Comparison of ENCODE assay signal across 27 cellular contexts in the genomic region with DNA sequence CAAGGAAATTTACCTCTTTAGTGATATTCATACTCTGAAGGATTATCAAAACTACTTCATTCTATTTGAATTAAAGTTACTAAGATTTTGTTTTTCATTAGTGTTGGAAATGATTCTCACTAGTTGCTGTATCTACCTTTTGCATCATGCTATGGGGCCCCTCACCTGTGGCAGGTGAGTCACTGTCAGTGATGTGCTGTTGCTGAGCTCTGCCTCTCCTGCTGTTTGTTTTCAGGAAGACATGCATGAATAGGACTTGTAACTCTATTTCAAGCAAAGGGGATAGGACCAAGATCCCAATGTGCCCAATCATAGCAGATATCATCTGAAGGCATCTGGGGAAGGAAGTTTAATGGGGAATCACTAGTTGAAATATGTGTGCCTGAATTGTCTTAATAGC. TPM values are rescaled to one million over a fixed set of nuclear protein-coding genes. Genes with fewer than 3 reads are reported as not detected.
DNase-seq lines count a peak whose midpoint lies in the region; ATAC-seq, FAIRE-seq and TF ChIP-seq lines count a peak whose summit lies in the region.
"Had no signal": no experiment of that assay in that cellular context is flagged by ENCODE, and none has a peak within 500 bp of the region (broad histone marks: within the 10 kb centered on the region; RNA-seq: fewer than 3 reads in every experiment).

No MANE protein-coding gene starts in this region.

- no peak overlapping the region for H3K27ac Mint-ChIP-seq in activated CD4-positive, alpha-beta T cell treated with anti-CD3 and anti-CD28 coated beads for 36 hours
- H3K27ac Mint-ChIP-seq in activated CD4-positive, alpha-beta T cell treated with anti-CD3 and anti-CD28 coated beads, Interleukin-2, amount 10 ng/mL, durations not matched to agents 24 days and 14 days, result no peak overlapping the region
- H3K27ac Mint-ChIP-seq: CD4-positive, alpha-beta T cell; H9 had no signal

- DNase-seq in activated CD4-positive, alpha-beta T cell treated with anti-CD3 and anti-CD28 coated beads for 36 hours, result peak; percentile 25
- DNase-seq in activated CD4-positive, alpha-beta T cell treated with anti-CD3 and anti-CD28 coated beads, Interleukin-2, amount 10 ng/mL, durations not matched to agents 24 days and 14 days, result no peak
- DNase-seq in HCT116 (ENCODE audit: low read depth, low spot score) (no peak), bronchial epithelial cell (ENCODE audit: low read depth) (peak; percentile 65), keratinocyte (ENCODE audit: low read depth, low spot score) (no peak), epidermal melanocyte (ENCODE audit: insufficient read length, low spot score) (no peak), NCI-H2171 (lab: John Stamatoyannopoulos, UW) (no peak)
- DNase-seq: ACHN; CD4-positive, alpha-beta T cell; COR-L47; DMS 273 treated with DMSO at 0.1 percent for 48 hours; H9; Karpas-422; MG63; NCI-H1417; NCI-H1694 treated with DMSO at 0.1 percent for 48 hours; NCI-H2081 treated with DMSO at 0.1 percent for 48 hours; NCI-H446; NCI-H526; Right ventricle myocardium superior had no signal

- H3K9me2 ChIP-seq in HCT116 (ENCODE audit: insufficient read depth), result no peaks in the 10 kb centered on the region

- H3K27me3 Mint-ChIP-seq in activated CD4-positive, alpha-beta T cell treated with anti-CD3 and anti-CD28 coated beads for 36 hours, result no peaks in the 10 kb centered on the region
- H3K27me3 Mint-ChIP-seq in activated CD4-positive, alpha-beta T cell treated with anti-CD3 and anti-CD28 coated beads, Interleukin-2, amount 10 ng/mL, durations not matched to agents 24 days and 14 days, result peaks cover 8% of the 10 kb centered on the region
- H3K27me3 Mint-ChIP-seq: CD4-positive, alpha-beta T cell had no signal

- H3K4me2 ChIP-seq in HCT116 (ENCODE audit: low read length) (no peak overlapping the region), keratinocyte (ENCODE audit: control insufficient read depth, extremely low read depth, insufficient read depth, low read depth, low read length) (no peak overlapping the region)
- H3K4me2 ChIP-seq: BLaER1 had no signal

- H3K9me1 ChIP-seq in keratinocyte (ENCODE audit: control insufficient read depth, extremely low read depth, insufficient read depth, low read length), result no peaks in the 10 kb centered on the region

- no peaks in the 10 kb centered on the region for H3K9me3 ChIP-seq in HCT116 (ENCODE audit: control insufficient read depth in 1 of 2, insufficient read depth in 1 of 2, low read depth in 1 of 2, low read length in 2 of 2)
- no peaks in the 10 kb centered on the region for H3K9me3 ChIP-seq in keratinocyte (ENCODE audit: control insufficient read depth, low read depth, low read length)
- H3K9me3 ChIP-seq: MG63 had no signal

- no peak overlapping the region for H2AFZ ChIP-seq in HCT116 (ENCODE audit: low read depth, low read length, poor library complexity, severe bottlenecking)
- no peak overlapping the region for H2AFZ ChIP-seq in keratinocyte (ENCODE audit: control insufficient read depth, low read length)

- POLR2A ChIA-PET in activated CD4-positive, alpha-beta T cell treated with anti-CD3 and anti-CD28 coated beads for 36 hours (lab: Charles Lee), result no interaction called here
- POLR2A ChIA-PET in HCT116 (lab: Charles Lee), result no interaction called here

- no peak overlapping the region for H3K27ac ChIP-seq in HCT116 (ENCODE audit: low read depth, low read length)
- H3K27ac ChIP-seq in keratinocyte (ENCODE audit: control insufficient read depth, insufficient read depth, low read length), result no peak overlapping the region
- H3K27ac ChIP-seq: 22Rv1, BLaER1 had no signal

- H4K20me1 ChIP-seq in HCT116 (ENCODE audit: insufficient read depth) (no peaks in the 10 kb centered on the region), keratinocyte (ENCODE audit: control insufficient read depth, extremely low read depth, insufficient read depth, low read length) (no peaks in the 10 kb centered on the region)
- H4K20me1 ChIP-seq: BLaER1 had no signal

- H3K4me1 ChIP-seq in HCT116 (ENCODE audit: control insufficient read depth in 1 of 2, insufficient read depth in 2 of 2, low read length in 2 of 2), result peaks cover 0 to 14% of the 10 kb centered on the region in 2 experiments; a peak in 2 of 4 replicates
- peaks cover 22% of the 10 kb centered on the region for H3K4me1 ChIP-seq in keratinocyte (ENCODE audit: control insufficient read depth, extremely low read depth, insufficient read depth, low read length)

- H3K9me3 Mint-ChIP-seq in activated CD4-positive, alpha-beta T cell treated with anti-CD3 and anti-CD28 coated beads for 36 hours (ENCODE audit: low read depth), result no peaks in the 10 kb centered on the region
- H3K9me3 Mint-ChIP-seq in activated CD4-positive, alpha-beta T cell treated with anti-CD3 and anti-CD28 coated beads, Interleukin-2, amount 10 ng/mL, durations not matched to agents 24 days and 14 days, result no peaks in the 10 kb centered on the region
- H3K9me3 Mint-ChIP-seq: CD4-positive, alpha-beta T cell had no signal

- no peak for TF ChIP-seq POLR2A in HCT116 (IDR thresholded peaks at IDR 0.05; ENCODE audit: borderline replicate concordance, extremely low read depth, insufficient read depth, insufficient read length)

- FAIRE-seq in bronchial epithelial cell (lab: Jason Lieb, UNC) (no peak), keratinocyte (lab: Jason Lieb, UNC) (peak; percentile 43)
- FAIRE-seq: GM12892, GM18507 had no signal

- H3K9ac ChIP-seq in HCT116 (ENCODE audit: low read length), result no peak overlapping the region
- H3K9ac ChIP-seq in keratinocyte (ENCODE audit: control insufficient read depth, extremely low read depth, insufficient read depth, low read length), result no peak overlapping the region
- H3K9ac ChIP-seq: BLaER1 had no signal

- ATAC-seq in activated CD4-positive, alpha-beta T cell treated with anti-CD3 and anti-CD28 coated beads for 36 hours, result peak; percentile 25
- no peak for ATAC-seq in HCT116
- no peak for ATAC-seq in HG02973 (IDR thresholded peaks at IDR 0.05; ENCODE audit: unreplicated experiment)

- no TSS peak for BruUV-seq in HCT116 (replicated peaks; lab: Mats Ljungman, UMichigan)

- no peaks in the 10 kb centered on the region for H3K79me2 ChIP-seq in HCT116 (ENCODE audit: insufficient read depth, low read length)
- H3K79me2 ChIP-seq in keratinocyte (ENCODE audit: control insufficient read depth, insufficient read depth, low read length), result no peaks in the 10 kb centered on the region

- no peak for TF ChIP-seq RAD21 in HCT116 (IDR thresholded peaks at IDR 0.05; ENCODE audit: low read depth)

- no peak overlapping the region for H3K4me3 ChIP-seq in HCT116 (replicated peaks in 1 of 2; ENCODE audit: low read depth in 1 of 2, low read length in 2 of 2)
- H3K4me3 ChIP-seq in bronchial epithelial cell (ENCODE audit: low read depth, low read length), result no peak overlapping the region
- no peak overlapping the region for H3K4me3 ChIP-seq in keratinocyte (ENCODE audit: control insufficient read depth in 2 of 3, extremely low read depth in 1 of 3, insufficient read depth in 2 of 3, low read depth in 1 of 3, low read length in 3 of 3)
- H3K4me3 ChIP-seq: BLaER1, MG63 had no signal

- intact Hi-C loops in activated CD4-positive, alpha-beta T cell treated with anti-CD3 and anti-CD28 coated beads for 36 hours (cut with DNase I, micrococcal nuclease), result no loop called here
- intact Hi-C loops in activated CD4-positive, alpha-beta T cell treated with anti-CD3 and anti-CD28 coated beads, Interleukin-2, amount 10 ng/mL, durations not matched to agents 24 days and 14 days (cut with micrococcal nuclease), result loop anchor here (5.0 to 10.0 kb wide), 2 partner anchors 368 to 1006 kb away; partner anchors contain the start of gene SNX13
- intact Hi-C loops in HCT116 (cut with micrococcal nuclease), result no loop called here

- RAD21 ChIA-PET in HCT116 (lab: Charles Lee; ENCODE audit: low non-redundant PET in 1 of 2, low total read pairs in 2 of 2, uncharacterized antibody in 2 of 2, unreplicated experiment in 2 of 2), result no interaction called here

- H3K36me3 ChIP-seq in HCT116 (ENCODE audit: control insufficient read depth in 1 of 2, insufficient read depth in 2 of 2, low read length in 2 of 2), result no peaks in the 10 kb centered on the region
- no peaks in the 10 kb centered on the region for H3K36me3 ChIP-seq in bronchial epithelial cell (ENCODE audit: control insufficient read depth, insufficient read depth, low read length)
- H3K36me3 ChIP-seq in keratinocyte (ENCODE audit: control insufficient read depth in 2 of 2, extremely low read depth in 1 of 2, insufficient read depth in 2 of 2, low read length in 2 of 2), result no peaks in the 10 kb centered on the region
- H3K36me3 ChIP-seq: BLaER1, MG63 had no signal

- CTCF ChIA-PET in activated CD4-positive, alpha-beta T cell treated with anti-CD3 and anti-CD28 coated beads for 36 hours (lab: Charles Lee), result interaction anchor here (0.7 kb wide), 1 partner anchor 138 kb away, joined by 3 read pairs; no protein-coding TSS in a partner anchor
- CTCF ChIA-PET in HCT116 (lab: Charles Lee), result interaction anchor here (1.0 kb wide), 1 partner anchor 21 kb away, joined by 3 read pairs; no protein-coding TSS in a partner anchor

- no peak overlapping the region for H3K4me3 Mint-ChIP-seq in activated CD4-positive, alpha-beta T cell treated with anti-CD3 and anti-CD28 coated beads for 36 hours
- no peak overlapping the region for H3K4me3 Mint-ChIP-seq in activated CD4-positive, alpha-beta T cell treated with anti-CD3 and anti-CD28 coated beads, Interleukin-2, amount 10 ng/mL, durations not matched to agents 24 days and 14 days
- H3K4me3 Mint-ChIP-seq: CD4-positive, alpha-beta T cell; H9 had no signal

- no peak for TF ChIP-seq CTCF in HCT116 (IDR thresholded peaks at IDR 0.05 in 2 of 3, conservative IDR thresholded peaks at IDR 0.05 in 1 of 3; ENCODE audit: borderline replicate concordance in 1 of 3, insufficient read depth in 1 of 3, low read depth in 2 of 3, low read length in 2 of 3)
- no peak for TF ChIP-seq CTCF in bronchial epithelial cell (IDR thresholded peaks at IDR 0.05; ENCODE audit: insufficient read depth, low read length, severe bottlenecking)
- TF ChIP-seq CTCF in keratinocyte (optimal IDR thresholded peaks at IDR 0.05 in 1 of 3, IDR thresholded peaks at IDR 0.05 in 1 of 3, conservative IDR thresholded peaks at IDR 0.05 in 1 of 3; ENCODE audit: extremely low read depth in 1 of 3, insufficient read depth in 2 of 3, low read length in 3 of 3), result no peak

- dilution Hi-C loops in keratinocyte (cut with MboI; ENCODE audit: extremely low pct_ligation_motif_present, low sequenced_read_pairs), result no loop called here

- H3K4me1 Mint-ChIP-seq in activated CD4-positive, alpha-beta T cell treated with anti-CD3 and anti-CD28 coated beads for 36 hours, result peaks cover 31% of the 10 kb centered on the region
- peaks cover 16% of the 10 kb centered on the region for H3K4me1 Mint-ChIP-seq in activated CD4-positive, alpha-beta T cell treated with anti-CD3 and anti-CD28 coated beads, Interleukin-2, amount 10 ng/mL, durations not matched to agents 24 days and 14 days

- H3K36me3 Mint-ChIP-seq in activated CD4-positive, alpha-beta T cell treated with anti-CD3 and anti-CD28 coated beads for 36 hours (ENCODE audit: low read depth), result no peaks in the 10 kb centered on the region
- H3K36me3 Mint-ChIP-seq in activated CD4-positive, alpha-beta T cell treated with anti-CD3 and anti-CD28 coated beads, Interleukin-2, amount 10 ng/mL, durations not matched to agents 24 days and 14 days (ENCODE audit: low read depth), result no peaks in the 10 kb centered on the region

- no peaks in the 10 kb centered on the region for H3K27me3 ChIP-seq in HCT116 (ENCODE audit: insufficient read depth, low read length)
- no peaks in the 10 kb centered on the region for H3K27me3 ChIP-seq in bronchial epithelial cell (ENCODE audit: control insufficient read depth, insufficient read depth, low read length)
- H3K27me3 ChIP-seq in keratinocyte (ENCODE audit: control insufficient read depth, extremely low read depth, insufficient read depth, low read length), result no peaks in the 10 kb centered on the region
- H3K27me3 ChIP-seq: BLaER1, MG63 had no signal

RNA-seq across cellular contexts. Expression of gene AGR3, which starts 57.4 kb away (rescaled TPM):
- not detected for total RNA-seq in activated CD4-positive, alpha-beta T cell treated with anti-CD3 and anti-CD28 coated beads for 36 hours
- not detected in 2 replicates for total RNA-seq in activated CD4-positive, alpha-beta T cell treated with anti-CD3 and anti-CD28 coated beads, Interleukin-2, amount 10 ng/mL, durations not matched to agents 24 days and 14 days
- total RNA-seq in HCT116 (2021; ENCODE audit: unreplicated experiment), result not detected
- not detected in 2 replicates for polyA plus RNA-seq in HCT116 (2012)
- not detected in 2 replicates for total RNA-seq in bronchial epithelial cell
- not detected in 3 replicates for polyA plus RNA-seq in keratinocyte
- polyA plus RNA-seq in keratinocyte (2011; ENCODE audit: low read depth), result not detected
- not detected in 2 replicates for polyA plus RNA-seq in keratinocyte (2011; cell fraction: cytosol; rRNA removed)
- not detected in 2 replicates for polyA plus RNA-seq in keratinocyte (2011; cell fraction: nucleus; rRNA removed)
- not detected in 2 replicates for polyA plus RNA-seq in keratinocyte (2012; ENCODE audit: low replicate concordance)
- not detected in 3 replicates for polyA minus RNA-seq in keratinocyte
- not detected for polyA minus RNA-seq in keratinocyte (2011; cell fraction: cytosol; rRNA and poly(A)+ RNA removed)
- polyA minus RNA-seq in keratinocyte (2011; cell fraction: nucleus; rRNA and poly(A)+ RNA removed), result not detected in 2 replicates
- total RNA-seq: CD4-positive, alpha-beta T cell; Daoy; H9; Right ventricle myocardium superior; SK-MEL-5 had no signal

Comparison
In these comparisons a context has a peak if more than half of its experiments do, and no peak if none do; other contexts are left out.
1. DNase-seq: peak in activated CD4-positive, alpha-beta T cell treated with anti-CD3 and anti-CD28 coated beads for 36 hours (single experiment) and bronchial epithelial cell (single experiment); none in activated CD4-positive, alpha-beta T cell treated with anti-CD3 and anti-CD28 coated beads, Interleukin-2, amount 10 ng/mL, durations not matched to agents 24 days and 14 days (single experiment), HCT116 (single experiment), keratinocyte (single experiment), epidermal melanocyte (single experiment) and NCI-H2171 (single experiment).